ENCODE assay signal across 27 cellular contexts in the genomic region with DNA sequence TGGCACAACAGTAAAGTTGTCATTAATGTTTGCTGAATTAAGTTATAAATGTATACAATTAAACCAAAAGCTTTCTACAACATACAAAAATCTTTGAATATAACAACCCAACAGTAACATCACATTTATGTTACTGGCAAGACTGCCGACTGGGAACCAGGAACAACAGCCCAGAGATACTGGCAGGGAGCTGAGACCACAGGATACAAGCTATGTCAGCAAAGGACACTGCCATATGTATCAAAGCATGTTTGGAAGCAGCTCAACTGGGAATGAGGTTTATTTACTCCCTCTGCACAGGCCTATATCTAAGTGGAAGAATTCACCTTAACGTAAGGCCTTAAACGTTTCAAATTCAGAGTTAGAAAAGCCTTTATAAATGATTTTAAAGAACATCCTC.
"Had no signal": no experiment of that assay in that cellular context is flagged by ENCODE, and none has a peak within 500 bp of the region (broad histone marks: within the 10 kb centered on the region; RNA-seq: fewer than 3 reads in every experiment).

No MANE protein-coding gene starts in this region.

- H3K9me3 ChIP-seq: gastrocnemius medialis, heart right ventricle, lower lobe of right lung, prostate gland, right lobe of liver, spleen, tibial artery, upper lobe of left lung, uterus had no signal

- H3K9ac ChIP-seq: parathyroid adenoma had no signal

- H3K36me3 ChIP-seq: prostate gland, uterus had no signal

- H3K4me3 Mint-ChIP-seq: naive B cell; nephron; stimulated activated memory B cell treated with anti-CD40 and anti-IgM and Interleukin-4, amounts not matched to agents 10 μg/mL and 1 μg/mL and 100 μg/mL, for 72 hours; stimulated activated naive CD8-positive, alpha-beta T cell treated with anti-CD3 and anti-CD28 coated beads, Interleukin-15, Interleukin-2, amounts not matched to agents 100 ng/mL and 50 ng/mL, for 24 hours had no signal

- H3K36me3 Mint-ChIP-seq: naive B cell; stimulated activated memory B cell treated with anti-CD40 and anti-IgM and Interleukin-4, amounts not matched to agents 10 μg/mL and 1 μg/mL and 100 μg/mL, for 72 hours had no signal

- H2AFZ ChIP-seq: parathyroid adenoma had no signal

- H3K27ac ChIP-seq: gastrocnemius medialis, lower lobe of right lung, parathyroid adenoma, prostate gland, right lobe of liver, tibial artery, uterus had no signal

- DNase-seq: cortex of kidney; effector CD8-positive, alpha-beta T cell; gastrocnemius medialis; heart right ventricle; hypothalamus; kidney glomerular epithelial cell; lower lobe of right lung; mesenchymal stem cell; midbrain; naive B cell; occipital lobe; right lobe of liver; spleen; stimulated activated CD4-positive, alpha-beta T cell treated with anti-CD3 and anti-CD28 coated beads, Interleukin-15, amount 100 ng/mL, for 24 hours; stimulated activated CD4-positive, alpha-beta T cell treated with anti-CD3 and anti-CD28 coated beads, Interleukin-1b, Interleukin-23, amount 100 ng/mL, for 48 hours; stimulated activated CD4-positive, alpha-beta T cell treated with anti-CD3 and anti-CD28 coated beads, Interleukin-4, amount 100 ng/mL, for 24 hours; tibial artery; upper lobe of left lung; uterus had no signal

- H3K27ac Mint-ChIP-seq: naive B cell; nephron; stimulated activated memory B cell treated with anti-CD40 and anti-IgM and Interleukin-4, amounts not matched to agents 10 μg/mL and 1 μg/mL and 100 μg/mL, for 72 hours; stimulated activated naive CD8-positive, alpha-beta T cell treated with anti-CD3 and anti-CD28 coated beads, Interleukin-15, Interleukin-2, amounts not matched to agents 100 ng/mL and 50 ng/mL, for 24 hours had no signal

- H3K4me1 Mint-ChIP-seq: naive B cell; nephron; stimulated activated memory B cell treated with anti-CD40 and anti-IgM and Interleukin-4, amounts not matched to agents 10 μg/mL and 1 μg/mL and 100 μg/mL, for 72 hours had no signal

- H3K27me3 ChIP-seq: gastrocnemius medialis, heart right ventricle, right lobe of liver, spleen, tibial artery, upper lobe of left lung, uterus had no signal

- H3K9me3 Mint-ChIP-seq: naive B cell; nephron; stimulated activated memory B cell treated with anti-CD40 and anti-IgM and Interleukin-4, amounts not matched to agents 10 μg/mL and 1 μg/mL and 100 μg/mL, for 72 hours; stimulated activated naive CD8-positive, alpha-beta T cell treated with anti-CD3 and anti-CD28 coated beads, Interleukin-15, Interleukin-2, amounts not matched to agents 100 ng/mL and 50 ng/mL, for 24 hours had no signal

- H3K79me2 ChIP-seq: parathyroid adenoma had no signal

- H3K4me1 ChIP-seq: lower lobe of right lung, parathyroid adenoma, prostate gland, right lobe of liver, spleen, tibial artery, upper lobe of left lung, uterus had no signal

- ATAC-seq: esophagus mucosa; gastrocnemius medialis; left lobe of liver; lower lobe of right lung; right lobe of liver; stimulated activated memory B cell treated with anti-CD40 and anti-IgM and Interleukin-4, amounts not matched to agents 10 μg/mL and 1 μg/mL and 100 μg/mL, for 72 hours had no signal

- H3K4me3 ChIP-seq: dorsolateral prefrontal cortex, gastrocnemius medialis, heart right ventricle, lower lobe of right lung, prostate gland, right lobe of liver, spleen, tibial artery, upper lobe of left lung, uterus had no signal
